2 cellular contexts compared by ENCODE assay signal in the genomic region with DNA sequence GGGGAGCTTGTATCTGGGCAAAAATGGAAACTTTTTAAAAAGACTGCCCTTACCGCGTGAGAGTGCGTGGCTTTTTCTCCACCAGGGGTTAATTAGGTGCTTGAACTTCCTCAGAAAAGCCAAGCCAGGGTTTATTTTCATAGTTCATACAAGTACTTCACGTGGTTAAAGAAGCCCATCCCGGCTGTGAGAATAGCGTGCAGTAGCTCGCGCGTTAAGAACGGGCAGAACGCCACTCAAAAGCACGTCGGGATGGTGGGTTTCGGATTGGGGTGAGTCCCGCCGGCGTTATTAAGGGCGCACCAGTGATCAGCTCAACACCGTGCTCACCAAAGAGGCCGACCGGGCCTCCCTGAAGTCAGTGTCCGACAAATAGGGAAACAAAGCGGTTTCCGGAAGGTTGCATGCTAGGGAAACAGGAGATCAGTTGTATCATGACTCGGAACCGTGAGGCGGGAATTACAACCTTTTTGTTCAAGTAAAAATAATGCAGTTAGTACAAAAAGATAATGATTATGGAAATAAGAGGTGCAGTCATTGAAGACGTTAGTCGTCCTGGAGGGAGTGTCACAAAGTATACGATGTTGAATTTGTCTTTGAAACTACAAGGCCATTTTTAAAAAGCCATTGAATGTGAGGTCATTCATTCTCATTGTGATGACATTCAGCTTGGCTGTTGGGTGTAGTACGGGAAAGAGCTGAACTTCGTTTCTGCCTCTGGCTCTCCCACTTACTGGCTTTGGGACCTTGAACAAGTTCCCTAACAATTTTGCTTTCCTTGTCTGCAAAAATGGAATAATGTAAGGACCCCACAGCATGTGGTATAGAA.
A peak's percentile ranks its signal among the peaks of the same experiment; 100 is the strongest.
TF ChIP-seq lines count a peak whose summit lies in the region.

No MANE protein-coding gene starts in this region.

TF ChIP-seq in SK-N-SH, 30 proteins besides CTCF, POLR2A, EP300 and RAD21:
- TF ChIP-seq MXI1 (IDR thresholded peaks at IDR 0.05; ENCODE audit: low read depth, low read length) = peak; percentile 95
- TF ChIP-seq ELF1 (IDR thresholded peaks at IDR 0.05) = no peak; the same call in 1 of the 2 replicates
- no peak for TF ChIP-seq YY1 (IDR thresholded peaks at IDR 0.05; ENCODE audit: low read depth)
- TF ChIP-seq CHD2 (IDR thresholded peaks at IDR 0.05; ENCODE audit: low read length, partially characterized antibody) = no peak
- no peak for TF ChIP-seq RCOR1 (IDR thresholded peaks at IDR 0.05; ENCODE audit: low read length)
- TF ChIP-seq SIN3A (IDR thresholded peaks at IDR 0.05; ENCODE audit: borderline replicate concordance, low read depth, low read length) = 0 out of 2 replicates have a peak, but pooled peaks have one; percentile 5
- TF ChIP-seq, protein P1, sequence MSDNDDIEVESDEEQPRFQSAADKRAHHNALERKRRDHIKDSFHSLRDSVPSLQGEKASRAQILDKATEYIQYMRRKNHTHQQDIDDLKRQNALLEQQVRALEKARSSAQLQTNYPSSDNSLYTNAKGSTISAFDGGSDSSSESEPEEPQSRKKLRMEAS (IDR thresholded peaks at IDR 0.05; ENCODE audit: low read depth) = peak; percentile 87
- no peak for TF ChIP-seq RXRA (IDR thresholded peaks at IDR 0.05; ENCODE audit: borderline replicate concordance, low read depth)
TF ChIP-seq in SK-N-SH: peak in this region for 3.

TF ChIP-seq in HepG2, 621 proteins besides CTCF, POLR2A, EP300 and RAD21 (continues in another document):
- TF ChIP-seq MYC (CRISPR knock-in tag; IDR thresholded peaks at IDR 0.05; ENCODE audit: borderline replicate concordance) = peak; percentile 7; the same call in 1 of the 2 replicates
- TF ChIP-seq KLF9 (CRISPR knock-in tag; IDR thresholded peaks at IDR 0.05; ENCODE audit: low read depth) = no peak
- no peak for TF ChIP-seq ZMYM2 (CRISPR knock-in tag; IDR thresholded peaks at IDR 0.05)
- TF ChIP-seq, protein P2, sequence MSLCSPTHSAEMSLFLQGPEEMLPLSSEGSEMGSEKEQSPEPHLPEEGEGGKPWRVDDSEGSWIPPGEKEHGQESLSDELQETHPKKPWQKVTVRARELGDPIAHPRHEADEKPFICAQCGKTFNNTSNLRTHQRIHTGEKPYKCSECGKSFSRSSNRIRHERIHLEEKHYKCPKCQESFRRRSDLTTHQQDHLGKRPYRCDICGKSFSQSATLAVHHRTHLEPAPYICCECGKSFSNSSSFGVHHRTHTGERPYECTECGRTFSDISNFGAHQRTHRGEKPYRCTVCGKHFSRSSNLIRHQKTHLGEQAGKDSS (CRISPR knock-in tag; IDR thresholded peaks at IDR 0.05; ENCODE audit: borderline replicate concordance, low read depth) = no peak
- TF ChIP-seq PHF20 (CRISPR knock-in tag; IDR thresholded peaks at IDR 0.05) = peak; percentile 56; the same call in 1 of the 2 replicates
- 0 out of 2 replicates have a peak, but pooled peaks have one; percentile 45 for TF ChIP-seq ZNF230 (CRISPR knock-in tag; IDR thresholded peaks at IDR 0.05)
- TF ChIP-seq, protein P3, sequence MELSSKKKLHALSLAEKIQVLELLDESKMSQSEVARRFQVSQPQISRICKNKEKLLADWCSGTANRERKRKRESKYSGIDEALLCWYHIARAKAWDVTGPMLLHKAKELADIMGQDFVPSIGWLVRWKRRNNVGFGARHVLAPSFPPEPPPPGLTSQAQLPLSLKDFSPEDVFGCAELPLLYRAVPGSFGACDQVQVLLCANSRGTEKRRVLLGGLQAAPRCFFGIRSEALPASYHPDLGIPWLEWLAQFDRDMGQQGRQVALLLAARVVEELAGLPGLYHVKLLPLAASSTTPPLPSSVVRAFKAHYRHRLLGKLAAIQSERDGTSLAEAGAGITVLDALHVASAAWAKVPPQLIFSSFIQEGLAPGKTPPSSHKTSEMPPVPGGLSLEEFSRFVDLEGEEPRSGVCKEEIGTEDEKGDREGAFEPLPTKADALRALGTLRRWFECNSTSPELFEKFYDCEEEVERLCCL (CRISPR knock-in tag; IDR thresholded peaks at IDR 0.05; ENCODE audit: borderline replicate concordance) = 0 out of 2 replicates have a peak, but pooled peaks have one; percentile 26
- 0 out of 2 replicates have a peak, but pooled peaks have one; percentile 21 for TF ChIP-seq ZNF34 (CRISPR knock-in tag; IDR thresholded peaks at IDR 0.05; ENCODE audit: borderline replicate concordance)
- TF ChIP-seq NR3C1 (CRISPR knock-in tag; IDR thresholded peaks at IDR 0.05) = no peak
- no peak for TF ChIP-seq ZNF547 (CRISPR knock-in tag; IDR thresholded peaks at IDR 0.05)
- TF ChIP-seq, protein P4, sequence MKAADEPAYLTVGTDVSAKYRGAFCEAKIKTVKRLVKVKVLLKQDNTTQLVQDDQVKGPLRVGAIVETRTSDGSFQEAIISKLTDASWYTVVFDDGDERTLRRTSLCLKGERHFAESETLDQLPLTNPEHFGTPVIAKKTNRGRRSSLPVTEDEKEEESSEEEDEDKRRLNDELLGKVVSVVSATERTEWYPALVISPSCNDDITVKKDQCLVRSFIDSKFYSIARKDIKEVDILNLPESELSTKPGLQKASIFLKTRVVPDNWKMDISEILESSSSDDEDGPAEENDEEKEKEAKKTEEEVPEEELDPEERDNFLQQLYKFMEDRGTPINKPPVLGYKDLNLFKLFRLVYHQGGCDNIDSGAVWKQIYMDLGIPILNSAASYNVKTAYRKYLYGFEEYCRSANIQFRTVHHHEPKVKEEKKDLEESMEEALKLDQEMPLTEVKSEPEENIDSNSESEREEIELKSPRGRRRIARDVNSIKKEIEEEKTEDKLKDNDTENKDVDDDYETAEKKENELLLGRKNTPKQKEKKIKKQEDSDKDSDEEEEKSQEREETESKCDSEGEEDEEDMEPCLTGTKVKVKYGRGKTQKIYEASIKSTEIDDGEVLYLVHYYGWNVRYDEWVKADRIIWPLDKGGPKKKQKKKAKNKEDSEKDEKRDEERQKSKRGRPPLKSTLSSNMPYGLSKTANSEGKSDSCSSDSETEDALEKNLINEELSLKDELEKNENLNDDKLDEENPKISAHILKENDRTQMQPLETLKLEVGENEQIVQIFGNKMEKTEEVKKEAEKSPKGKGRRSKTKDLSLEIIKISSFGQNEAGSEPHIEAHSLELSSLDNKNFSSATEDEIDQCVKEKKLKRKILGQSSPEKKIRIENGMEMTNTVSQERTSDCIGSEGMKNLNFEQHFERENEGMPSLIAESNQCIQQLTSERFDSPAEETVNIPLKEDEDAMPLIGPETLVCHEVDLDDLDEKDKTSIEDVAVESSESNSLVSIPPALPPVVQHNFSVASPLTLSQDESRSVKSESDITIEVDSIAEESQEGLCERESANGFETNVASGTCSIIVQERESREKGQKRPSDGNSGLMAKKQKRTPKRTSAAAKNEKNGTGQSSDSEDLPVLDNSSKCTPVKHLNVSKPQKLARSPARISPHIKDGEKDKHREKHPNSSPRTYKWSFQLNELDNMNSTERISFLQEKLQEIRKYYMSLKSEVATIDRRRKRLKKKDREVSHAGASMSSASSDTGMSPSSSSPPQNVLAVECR (CRISPR knock-in tag; IDR thresholded peaks at IDR 0.05; ENCODE audit: borderline replicate concordance) = peak; percentile 6; the same call in 1 of the 2 replicates
- peak; percentile 12; the same call in 1 of the 2 replicates for TF ChIP-seq ZFP37 (CRISPR knock-in tag; IDR thresholded peaks at IDR 0.05; ENCODE audit: borderline replicate concordance)
- peak; percentile 11; the same call in 1 of the 2 replicates for TF ChIP-seq ZNF788 (CRISPR knock-in tag; IDR thresholded peaks at IDR 0.05; ENCODE audit: borderline replicate concordance)
- peak; percentile 47; the same call in 1 of the 3 replicates for TF ChIP-seq MXI1 (IDR thresholded peaks at IDR 0.05; ENCODE audit: borderline replicate concordance, low read depth, low read length)
- TF ChIP-seq FOSL1 (CRISPR knock-in tag; IDR thresholded peaks at IDR 0.05; ENCODE audit: borderline replicate concordance) = no peak
- TF ChIP-seq, protein P5, sequence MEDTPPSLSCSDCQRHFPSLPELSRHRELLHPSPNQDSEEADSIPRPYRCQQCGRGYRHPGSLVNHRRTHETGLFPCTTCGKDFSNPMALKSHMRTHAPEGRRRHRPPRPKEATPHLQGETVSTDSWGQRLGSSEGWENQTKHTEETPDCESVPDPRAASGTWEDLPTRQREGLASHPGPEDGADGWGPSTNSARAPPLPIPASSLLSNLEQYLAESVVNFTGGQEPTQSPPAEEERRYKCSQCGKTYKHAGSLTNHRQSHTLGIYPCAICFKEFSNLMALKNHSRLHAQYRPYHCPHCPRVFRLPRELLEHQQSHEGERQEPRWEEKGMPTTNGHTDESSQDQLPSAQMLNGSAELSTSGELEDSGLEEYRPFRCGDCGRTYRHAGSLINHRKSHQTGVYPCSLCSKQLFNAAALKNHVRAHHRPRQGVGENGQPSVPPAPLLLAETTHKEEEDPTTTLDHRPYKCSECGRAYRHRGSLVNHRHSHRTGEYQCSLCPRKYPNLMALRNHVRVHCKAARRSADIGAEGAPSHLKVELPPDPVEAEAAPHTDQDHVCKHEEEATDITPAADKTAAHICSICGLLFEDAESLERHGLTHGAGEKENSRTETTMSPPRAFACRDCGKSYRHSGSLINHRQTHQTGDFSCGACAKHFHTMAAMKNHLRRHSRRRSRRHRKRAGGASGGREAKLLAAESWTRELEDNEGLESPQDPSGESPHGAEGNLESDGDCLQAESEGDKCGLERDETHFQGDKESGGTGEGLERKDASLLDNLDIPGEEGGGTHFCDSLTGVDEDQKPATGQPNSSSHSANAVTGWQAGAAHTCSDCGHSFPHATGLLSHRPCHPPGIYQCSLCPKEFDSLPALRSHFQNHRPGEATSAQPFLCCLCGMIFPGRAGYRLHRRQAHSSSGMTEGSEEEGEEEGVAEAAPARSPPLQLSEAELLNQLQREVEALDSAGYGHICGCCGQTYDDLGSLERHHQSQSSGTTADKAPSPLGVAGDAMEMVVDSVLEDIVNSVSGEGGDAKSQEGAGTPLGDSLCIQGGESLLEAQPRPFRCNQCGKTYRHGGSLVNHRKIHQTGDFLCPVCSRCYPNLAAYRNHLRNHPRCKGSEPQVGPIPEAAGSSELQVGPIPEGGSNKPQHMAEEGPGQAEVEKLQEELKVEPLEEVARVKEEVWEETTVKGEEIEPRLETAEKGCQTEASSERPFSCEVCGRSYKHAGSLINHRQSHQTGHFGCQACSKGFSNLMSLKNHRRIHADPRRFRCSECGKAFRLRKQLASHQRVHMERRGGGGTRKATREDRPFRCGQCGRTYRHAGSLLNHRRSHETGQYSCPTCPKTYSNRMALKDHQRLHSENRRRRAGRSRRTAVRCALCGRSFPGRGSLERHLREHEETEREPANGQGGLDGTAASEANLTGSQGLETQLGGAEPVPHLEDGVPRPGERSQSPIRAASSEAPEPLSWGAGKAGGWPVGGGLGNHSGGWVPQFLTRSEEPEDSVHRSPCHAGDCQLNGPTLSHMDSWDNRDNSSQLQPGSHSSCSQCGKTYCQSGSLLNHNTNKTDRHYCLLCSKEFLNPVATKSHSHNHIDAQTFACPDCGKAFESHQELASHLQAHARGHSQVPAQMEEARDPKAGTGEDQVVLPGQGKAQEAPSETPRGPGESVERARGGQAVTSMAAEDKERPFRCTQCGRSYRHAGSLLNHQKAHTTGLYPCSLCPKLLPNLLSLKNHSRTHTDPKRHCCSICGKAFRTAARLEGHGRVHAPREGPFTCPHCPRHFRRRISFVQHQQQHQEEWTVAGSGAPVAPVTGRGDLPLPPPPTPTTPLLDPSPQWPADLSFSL (CRISPR knock-in tag; IDR thresholded peaks at IDR 0.05) = no peak
- TF ChIP-seq PHF8 (CRISPR knock-in tag; IDR thresholded peaks at IDR 0.05) = peak; percentile 87; the same call in 1 of the 2 replicates
- TF ChIP-seq THYN1 (CRISPR knock-in tag; IDR thresholded peaks at IDR 0.05; ENCODE audit: borderline replicate concordance, low read depth) = no peak
- no peak for TF ChIP-seq ARNT2 (CRISPR knock-in tag; IDR thresholded peaks at IDR 0.05; ENCODE audit: low read depth)
- peak; percentile 25; the same call in 1 of the 2 replicates for TF ChIP-seq CREB1 (IDR thresholded peaks at IDR 0.05)
- TF ChIP-seq CREB1 (CRISPR knock-in tag; IDR thresholded peaks at IDR 0.05) = peak; percentile 64; the same call in 1 of the 2 replicates
- TF ChIP-seq WIZ (CRISPR knock-in tag; IDR thresholded peaks at IDR 0.05) = no peak
- TF ChIP-seq FOSL2 (CRISPR knock-in tag; IDR thresholded peaks at IDR 0.05) = peak; percentile 2; the same call in 1 of the 2 replicates
- TF ChIP-seq KDM4B (CRISPR knock-in tag; IDR thresholded peaks at IDR 0.05) = peak; percentile 6; the same call in 1 of the 2 replicates
- TF ChIP-seq ZNF510 (CRISPR knock-in tag; IDR thresholded peaks at IDR 0.05; ENCODE audit: low read depth) = 0 out of 2 replicates have a peak, but pooled peaks have one; percentile 48
- 0 out of 2 replicates have a peak, but pooled peaks have one; percentile 44 for TF ChIP-seq ZNF891 (CRISPR knock-in tag; IDR thresholded peaks at IDR 0.05)
- no peak for TF ChIP-seq ATAD3A (CRISPR knock-in tag; IDR thresholded peaks at IDR 0.05)
- TF ChIP-seq SIX1 (CRISPR knock-in tag; IDR thresholded peaks at IDR 0.05; ENCODE audit: borderline replicate concordance) = no peak
- no peak for TF ChIP-seq HNRNPUL1 (IDR thresholded peaks at IDR 0.05; ENCODE audit: low read depth, low read length)
- TF ChIP-seq SAP130 (CRISPR knock-in tag; IDR thresholded peaks at IDR 0.05; ENCODE audit: low read depth) = peak; percentile 73; the same call in 1 of the 2 replicates
- TF ChIP-seq, protein P6, sequence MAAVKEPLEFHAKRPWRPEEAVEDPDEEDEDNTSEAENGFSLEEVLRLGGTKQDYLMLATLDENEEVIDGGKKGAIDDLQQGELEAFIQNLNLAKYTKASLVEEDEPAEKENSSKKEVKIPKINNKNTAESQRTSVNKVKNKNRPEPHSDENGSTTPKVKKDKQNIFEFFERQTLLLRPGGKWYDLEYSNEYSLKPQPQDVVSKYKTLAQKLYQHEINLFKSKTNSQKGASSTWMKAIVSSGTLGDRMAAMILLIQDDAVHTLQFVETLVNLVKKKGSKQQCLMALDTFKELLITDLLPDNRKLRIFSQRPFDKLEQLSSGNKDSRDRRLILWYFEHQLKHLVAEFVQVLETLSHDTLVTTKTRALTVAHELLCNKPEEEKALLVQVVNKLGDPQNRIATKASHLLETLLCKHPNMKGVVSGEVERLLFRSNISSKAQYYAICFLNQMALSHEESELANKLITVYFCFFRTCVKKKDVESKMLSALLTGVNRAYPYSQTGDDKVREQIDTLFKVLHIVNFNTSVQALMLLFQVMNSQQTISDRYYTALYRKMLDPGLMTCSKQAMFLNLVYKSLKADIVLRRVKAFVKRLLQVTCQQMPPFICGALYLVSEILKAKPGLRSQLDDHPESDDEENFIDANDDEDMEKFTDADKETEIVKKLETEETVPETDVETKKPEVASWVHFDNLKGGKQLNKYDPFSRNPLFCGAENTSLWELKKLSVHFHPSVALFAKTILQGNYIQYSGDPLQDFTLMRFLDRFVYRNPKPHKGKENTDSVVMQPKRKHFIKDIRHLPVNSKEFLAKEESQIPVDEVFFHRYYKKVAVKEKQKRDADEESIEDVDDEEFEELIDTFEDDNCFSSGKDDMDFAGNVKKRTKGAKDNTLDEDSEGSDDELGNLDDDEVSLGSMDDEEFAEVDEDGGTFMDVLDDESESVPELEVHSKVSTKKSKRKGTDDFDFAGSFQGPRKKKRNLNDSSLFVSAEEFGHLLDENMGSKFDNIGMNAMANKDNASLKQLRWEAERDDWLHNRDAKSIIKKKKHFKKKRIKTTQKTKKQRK (IDR thresholded peaks at IDR 0.05; ENCODE audit: low read length) = no peak
- no peak for TF ChIP-seq ZNF703 (CRISPR knock-in tag; IDR thresholded peaks at IDR 0.05; ENCODE audit: borderline replicate concordance)
- peak; percentile 48 for TF ChIP-seq HNRNPLL (IDR thresholded peaks at IDR 0.05; ENCODE audit: low read depth, low read length, poor library complexity, severe bottlenecking)
